18 cellular contexts compared by ENCODE assay signal in genomic region chr6:44715925-44716324, GRCh38.
DNase-seq lines count a peak whose midpoint lies in the region; ATAC-seq and TF ChIP-seq lines count a peak whose summit lies in the region.
"Had no signal": no experiment of that assay in that cellular context is flagged by ENCODE, and none has a peak within 500 bp of the region (broad histone marks: within the 10 kb centered on the region; RNA-seq: fewer than 3 reads in every experiment).

No MANE protein-coding gene starts in this region.

- no peak overlapping the region for H3K4me2 ChIP-seq in PC-3 (ENCODE audit: low read length)
- H3K4me2 ChIP-seq: BLaER1 treated with 17β-estradiol and CSF1 and Interleukin-3, amounts not matched to agents 10 nM and 100 nM had no signal

- H3K79me2 ChIP-seq in PC-3 (ENCODE audit: low read length), result no peaks in the 10 kb centered on the region

- no peaks in the 10 kb centered on the region for H3K36me3 ChIP-seq in HEK293 (ENCODE audit: control insufficient read depth in 2 of 2, insufficient read depth in 1 of 2, low read length in 2 of 2)
- no peaks in the 10 kb centered on the region for H3K36me3 ChIP-seq in PC-3 (ENCODE audit: low read depth, low read length)
- H3K36me3 ChIP-seq: BLaER1 treated with 17β-estradiol and CSF1 and Interleukin-3, amounts not matched to agents 10 nM and 100 nM had no signal

- peaks cover 2% of the 10 kb centered on the region; the same call in 1 of the 2 replicates for H3K4me1 ChIP-seq in HEK293 (ENCODE audit: control insufficient read depth, insufficient read depth, low read length)
- H3K4me1 ChIP-seq in PC-3 (ENCODE audit: insufficient read depth, low read length), result no peaks in the 10 kb centered on the region
- H3K4me1 ChIP-seq: BLaER1 treated with 17β-estradiol and CSF1 and Interleukin-3, amounts not matched to agents 10 nM and 100 nM had no signal

- H4K20me1 ChIP-seq in PC-3 (ENCODE audit: low read length), result no peaks in the 10 kb centered on the region
- H4K20me1 ChIP-seq: BLaER1 treated with 17β-estradiol and CSF1 and Interleukin-3, amounts not matched to agents 10 nM and 100 nM had no signal

- H3K9me3 Mint-ChIP-seq in stimulated activated memory B cell treated with anti-CD40 and anti-IgM and Interleukin-4, amounts not matched to agents 10 μg/mL and 1 μg/mL and 100 μg/mL, for 72 hours, result no peaks in the 10 kb centered on the region
- H3K9me3 Mint-ChIP-seq: CD8-positive, alpha-beta memory T cell had no signal

- H3K4me3 ChIP-seq in HEK293 (ENCODE audit: low read depth, low read length), result no peak overlapping the region
- H3K4me3 ChIP-seq in PC-3 (ENCODE audit: low read length), result no peak overlapping the region
- no peak overlapping the region for H3K4me3 ChIP-seq in coronary artery
- H3K4me3 ChIP-seq: BLaER1 treated with 17β-estradiol and CSF1 and Interleukin-3, amounts not matched to agents 10 nM and 100 nM had no signal

- no peaks in the 10 kb centered on the region for H3K36me3 Mint-ChIP-seq in stimulated activated memory B cell treated with anti-CD40 and anti-IgM and Interleukin-4, amounts not matched to agents 10 μg/mL and 1 μg/mL and 100 μg/mL, for 72 hours
- H3K36me3 Mint-ChIP-seq: CD4-positive, CD25-positive, alpha-beta regulatory T cell had no signal

- intact Hi-C loops in PC-3 (cut with micrococcal nuclease) (no loop called here), Right ventricle myocardium superior (cut with DNase I) (no loop called here)

- H3K27me3 Mint-ChIP-seq in stimulated activated memory B cell treated with anti-CD40 and anti-IgM and Interleukin-4, amounts not matched to agents 10 μg/mL and 1 μg/mL and 100 μg/mL, for 72 hours, result peaks cover 9% of the 10 kb centered on the region

- BruUV-seq in PC-3 (replicated peaks; lab: Mats Ljungman, UMichigan), result no TSS peak

- no peaks in the 10 kb centered on the region for H3K4me1 Mint-ChIP-seq in stimulated activated memory B cell treated with anti-CD40 and anti-IgM and Interleukin-4, amounts not matched to agents 10 μg/mL and 1 μg/mL and 100 μg/mL, for 72 hours
- H3K4me1 Mint-ChIP-seq: B cell; CD4-positive, CD25-positive, alpha-beta regulatory T cell; CD8-positive, alpha-beta memory T cell had no signal

- no peak overlapping the region for H3K9ac ChIP-seq in PC-3 (ENCODE audit: low read length)
- H3K9ac ChIP-seq: BLaER1 treated with 17β-estradiol and CSF1 and Interleukin-3, amounts not matched to agents 10 nM and 100 nM had no signal

- TF ChIP-seq CTCF in HEK293 (tag by site-specific recombination; IDR thresholded peaks at IDR 0.05) (no peak), PC-3 (conservative IDR thresholded peaks at IDR 0.05; ENCODE audit: low read depth, low read length) (no peak), coronary artery (IDR thresholded peaks at IDR 0.05) (no peak)

- ATAC-seq in PC-3, result no peak
- no peak for ATAC-seq in Right ventricle myocardium superior (ENCODE audit: poor library complexity)
- ATAC-seq in GM18858 (IDR thresholded peaks at IDR 0.05; ENCODE audit: unreplicated experiment), result no peak
- ATAC-seq in stimulated activated memory B cell treated with anti-CD40 and anti-IgM and Interleukin-4, amounts not matched to agents 10 μg/mL and 1 μg/mL and 100 μg/mL, for 72 hours, result no peak
- ATAC-seq: HCT116 had no signal

- H3K9me3 ChIP-seq in HEK293 (ENCODE audit: control insufficient read depth, insufficient read depth, low read depth, low read length) (no peaks in the 10 kb centered on the region), PC-3 (ENCODE audit: low read length) (no peaks in the 10 kb centered on the region)
- H3K9me3 ChIP-seq: BLaER1 treated with 17β-estradiol and CSF1 and Interleukin-3, amounts not matched to agents 10 nM and 100 nM had no signal

- CTCF ChIA-PET in HEK293 (lab: Yijun Ruan, JAX) (interaction anchor here (0.6 to 1.3 kb wide), 3 partner anchors 30 to 335 kb away, joined by 3 read pairs; no protein-coding TSS in a partner anchor), PC-3 (lab: Charles Lee) (no interaction called here)

- H3K4me3 Mint-ChIP-seq in stimulated activated memory B cell treated with anti-CD40 and anti-IgM and Interleukin-4, amounts not matched to agents 10 μg/mL and 1 μg/mL and 100 μg/mL, for 72 hours, result no peak overlapping the region
- H3K4me3 Mint-ChIP-seq: B cell; CD4-positive, CD25-positive, alpha-beta regulatory T cell; CD8-positive, alpha-beta memory T cell had no signal

- H2AFZ ChIP-seq in PC-3 (ENCODE audit: low read length), result no peak overlapping the region

- 0 out of 2 replicates have a peak, but pooled peaks cover 6% of the 10 kb centered on the region for H3K27me3 ChIP-seq in PC-3 (ENCODE audit: low read length)
- H3K27me3 ChIP-seq: BLaER1 treated with 17β-estradiol and CSF1 and Interleukin-3, amounts not matched to agents 10 nM and 100 nM had no signal

- no peaks in the 10 kb centered on the region for H3F3A ChIP-seq in PC-3 (ENCODE audit: low read length, unreplicated experiment)

- no peaks in the 10 kb centered on the region for H3K9me2 ChIP-seq in PC-3 (replicated peaks; ENCODE audit: low read length)

- DNase-seq in NCI-H524 treated with DMSO at 0.1 percent for 48 hours (lab: John Stamatoyannopoulos, UW) (peak; percentile 25), PC-3 (peak; percentile 11), coronary artery (ENCODE audit: low spot score) (peak; percentile 17), medulla oblongata (ENCODE audit: extremely low spot score) (no peak), Right ventricle myocardium superior (no peak)
- DNase-seq: 8988T; CD4-positive, CD25-positive, alpha-beta regulatory T cell; CD8-positive, alpha-beta memory T cell; COR-L47; GOT3; H7; IMR-90 had no signal

- H3K27ac Mint-ChIP-seq in stimulated activated memory B cell treated with anti-CD40 and anti-IgM and Interleukin-4, amounts not matched to agents 10 μg/mL and 1 μg/mL and 100 μg/mL, for 72 hours, result no peak overlapping the region
- H3K27ac Mint-ChIP-seq: B cell; CD4-positive, CD25-positive, alpha-beta regulatory T cell; CD8-positive, alpha-beta memory T cell had no signal

- POLR2A ChIA-PET in HEK293 (lab: Yijun Ruan, JAX), result no interaction called here
- POLR2A ChIA-PET in PC-3 (lab: Charles Lee; ENCODE audit: unreplicated experiment), result no interaction called here

- no peak overlapping the region for H3K27ac ChIP-seq in HEK293 (ENCODE audit: extremely low read depth, low read depth, low read length)
- H3K27ac ChIP-seq in PC-3 (ENCODE audit: low read length), result no peak overlapping the region
- no peak overlapping the region for H3K27ac ChIP-seq in coronary artery
- H3K27ac ChIP-seq: BLaER1 treated with 17β-estradiol and CSF1 and Interleukin-3, amounts not matched to agents 10 nM and 100 nM had no signal

TF ChIP-seq in HEK293, 187 proteins besides CTCF, POLR2A, EP300 and RAD21:
- TF ChIP-seq GLIS2 (tag by site-specific recombination; IDR thresholded peaks at IDR 0.05) (no peak), ZNF416 (tag by site-specific recombination; IDR thresholded peaks at IDR 0.05) (no peak), ZBTB48 (tag by site-specific recombination; IDR thresholded peaks at IDR 0.05) (no peak), ZNF19 (tag by site-specific recombination; IDR thresholded peaks at IDR 0.05; ENCODE audit: low read depth) (no peak), ZNF302 (tag by site-specific recombination; IDR thresholded peaks at IDR 0.05; ENCODE audit: low read depth) (no peak), MZF1 (tag by site-specific recombination; IDR thresholded peaks at IDR 0.05; ENCODE audit: borderline replicate concordance) (peak; percentile 96), ZNF221 (tag by site-specific recombination; IDR thresholded peaks at IDR 0.05; ENCODE audit: borderline replicate concordance) (no peak)

Comparison
In these comparisons a context has a peak if more than half of its experiments do, and no peak if none do; other contexts are left out.
1. DNase-seq: peak in NCI-H524 treated with DMSO at 0.1 percent for 48 hours (single experiment), PC-3 (single experiment) and coronary artery (single experiment); none in medulla oblongata (single experiment) and Right ventricle myocardium superior (single experiment).